Comparison of ENCODE assay signal across 15 cellular contexts in the genomic region with DNA sequence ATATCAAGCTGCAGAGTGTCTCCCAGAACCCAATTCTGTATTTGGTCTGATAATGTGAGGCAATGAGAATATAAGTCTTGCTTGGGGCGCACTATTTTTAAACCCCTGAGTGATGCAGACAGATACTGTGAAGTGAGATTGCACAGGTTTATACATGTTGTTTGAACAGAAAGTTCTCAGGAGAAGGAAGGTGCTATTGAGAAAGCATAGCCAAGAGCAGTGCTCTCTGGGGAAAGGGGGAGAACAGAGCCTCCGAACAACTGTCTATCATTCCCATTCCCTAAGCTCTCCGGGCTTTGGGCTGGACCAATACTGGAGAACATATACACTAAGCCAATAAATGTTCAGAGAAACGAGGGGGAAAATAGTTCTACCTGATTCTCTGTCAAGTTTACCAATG.
"Had no signal": no experiment of that assay in that cellular context is flagged by ENCODE, and none has a peak within 500 bp of the region (broad histone marks: within the 10 kb centered on the region; RNA-seq: fewer than 3 reads in every experiment).

No MANE protein-coding gene starts in this region.

- H3K4me3 ChIP-seq: lung, mucosa of descending colon, upper lobe of right lung had no signal

- H3K27me3 ChIP-seq: upper lobe of right lung had no signal

- DNase-seq: activated CD4-positive, alpha-beta T cell treated with anti-CD3 and anti-CD28 coated beads, Interleukin-2, amount 50 U/mL, for 1 hour; activated CD4-positive, CD25-positive, alpha-beta regulatory T cell; activated naive CD4-positive, alpha-beta T cell treated with anti-CD3 and anti-CD28 coated beads, Interleukin-2, amount 10 ng/mL, durations not matched to agents 7 days and 5 days; cerebellar nuclear complex; dermis blood vessel endothelial cell; mucosa of descending colon; natural killer cell; stimulated activated CD4-positive, alpha-beta T cell treated with anti-CD3 and anti-CD28 coated beads, Interleukin-2, amount 100 ng/mL, for 48 hours; stimulated activated naive CD4-positive, alpha-beta T cell treated with Interleukin-2 at 50 U/mL for 16 hours; T-helper 17 cell; upper lobe of right lung had no signal

- H3K36me3 ChIP-seq: upper lobe of right lung had no signal

- H3K27ac ChIP-seq: upper lobe of right lung had no signal

- FAIRE-seq: frontal cortex, TTC549 had no signal

- ATAC-seq: mucosa of descending colon, natural killer cell, sciatic nerve, T-helper 17 cell, upper lobe of right lung had no signal

- H3K4me1 ChIP-seq: upper lobe of right lung had no signal

- H3K9me3 ChIP-seq: mucosa of descending colon, upper lobe of right lung had no signal
